In the genomic region with DNA sequence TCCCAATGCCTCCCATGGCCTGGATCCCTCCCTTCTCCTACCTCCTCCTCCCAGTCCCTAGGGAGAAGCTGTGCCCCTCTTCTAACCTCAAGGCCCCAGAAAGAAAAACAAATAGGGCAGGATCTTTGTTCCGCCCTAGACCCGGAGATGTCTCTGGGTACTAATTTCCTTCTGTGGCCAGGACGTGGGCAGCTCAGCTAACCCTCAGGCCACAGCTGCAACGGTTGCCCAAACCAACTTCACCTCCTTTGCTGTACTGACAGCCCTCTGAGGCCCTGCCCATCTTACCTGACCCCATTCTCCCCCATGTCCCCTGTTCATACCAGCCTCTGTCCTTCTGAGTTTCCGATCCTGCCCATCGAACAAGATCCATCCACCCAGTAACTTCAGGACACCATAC, we compare ENCODE assay signal across 14 cellular contexts.
DNase-seq lines count a peak whose midpoint lies in the region; ATAC-seq and TF ChIP-seq lines count a peak whose summit lies in the region.
"Had no signal": no experiment of that assay in that cellular context is flagged by ENCODE, and none has a peak within 500 bp of the region (broad histone marks: within the 10 kb centered on the region; RNA-seq: fewer than 3 reads in every experiment).

No MANE protein-coding gene starts in this region.

- H3K27ac ChIP-seq in BLaER1 (no peak overlapping the region), stomach (no peak overlapping the region)

- H3K27me3 ChIP-seq in BLaER1 = no peaks in the 10 kb centered on the region
- H3K27me3 ChIP-seq in stomach = no peaks in the 10 kb centered on the region

- H3K27me3 Mint-ChIP-seq in glutamatergic neuron (ENCODE audit: unreplicated experiment) = peaks cover 10% of the 10 kb centered on the region
- no peaks in the 10 kb centered on the region for H3K27me3 Mint-ChIP-seq in activated T-cell treated with anti-CD3 and anti-CD28 coated beads, Interleukin-2, amount 50 U/mL, for 4 hours (ENCODE audit: low read depth)

- no peak for ATAC-seq in GM21526 (IDR thresholded peaks at IDR 0.05; ENCODE audit: low FRiP score, unreplicated experiment)
- ATAC-seq in activated T-cell treated with anti-CD3 and anti-CD28 coated beads, Interleukin-2, amount 50 U/mL, for 4 hours = no peak

- WGBS in stomach, 5 donors = 79 to 86% (median 86%) methylated on average over 6 of the region's 6 CpGs

- no peak overlapping the region for H3K4me3 ChIP-seq in BLaER1
- H3K4me3 ChIP-seq in stomach = no peak overlapping the region

- no peak overlapping the region for H3K4me3 Mint-ChIP-seq in glutamatergic neuron (ENCODE audit: unreplicated experiment)
- no peak overlapping the region for H3K4me3 Mint-ChIP-seq in activated T-cell treated with anti-CD3 and anti-CD28 coated beads, Interleukin-2, amount 50 U/mL, for 4 hours

- no peaks in the 10 kb centered on the region for H3K9me3 ChIP-seq in BLaER1
- no peaks in the 10 kb centered on the region for H3K9me3 ChIP-seq in stomach

- DNase-seq in AML-193 (lab: John Stamatoyannopoulos, UW) (peak; percentile 3 to 6), MV-4-11 (lab: John Stamatoyannopoulos, UW) (peak; percentile 12), glutamatergic neuron (no peak), stomach (no peak), SKM-1 (lab: John Stamatoyannopoulos, UW; ENCODE audit: unreplicated experiment) (no peak)
- no peak for DNase-seq in activated T-cell treated with anti-CD3 and anti-CD28 coated beads, Interleukin-2, amount 50 U/mL, for 4 hours
- DNase-seq: DMS153, HCEC 1CT, NCI-H1092, NCI-H1694, NCI-H345 had no signal

- TF ChIP-seq CTCF in glutamatergic neuron (IDR thresholded peaks at IDR 0.05; ENCODE audit: partially characterized antibody, unreplicated experiment) = no peak
- no peak for TF ChIP-seq CTCF in stomach (IDR thresholded peaks at IDR 0.05)

- intact Hi-C loops in stomach (cut with DNase I; ENCODE audit: low total_unique reads) = no loop called here

- no peaks in the 10 kb centered on the region for H3K36me3 ChIP-seq in BLaER1
- H3K36me3 ChIP-seq in stomach = no peaks in the 10 kb centered on the region

- H3K27ac Mint-ChIP-seq in glutamatergic neuron (ENCODE audit: unreplicated experiment) = peak overlapping the region; percentile 8
- H3K27ac Mint-ChIP-seq: IgD-negative memory B cell had no signal

- H3K36me3 Mint-ChIP-seq in glutamatergic neuron (ENCODE audit: unreplicated experiment) = no peaks in the 10 kb centered on the region
- no peaks in the 10 kb centered on the region for H3K36me3 Mint-ChIP-seq in activated T-cell treated with anti-CD3 and anti-CD28 coated beads, Interleukin-2, amount 50 U/mL, for 4 hours (ENCODE audit: insufficient read depth)
- H3K36me3 Mint-ChIP-seq: IgD-negative memory B cell had no signal

- peak overlapping the region; percentile 59 for H3K4me2 ChIP-seq in BLaER1

- no peak overlapping the region for H3K9ac ChIP-seq in BLaER1

- no peak for TF ChIP-seq POLR2A in stomach (IDR thresholded peaks at IDR 0.05)

- peaks cover 13% of the 10 kb centered on the region for H3K9me3 Mint-ChIP-seq in glutamatergic neuron (ENCODE audit: unreplicated experiment)
- no peaks in the 10 kb centered on the region for H3K9me3 Mint-ChIP-seq in activated T-cell treated with anti-CD3 and anti-CD28 coated beads, Interleukin-2, amount 50 U/mL, for 4 hours

- H3K4me1 ChIP-seq in BLaER1 = peaks cover 55% of the 10 kb centered on the region
- H3K4me1 ChIP-seq in stomach = peaks cover 0 to 22% (median 14%) of the 10 kb centered on the region in 4 donors

- TF ChIP-seq EP300 in stomach (IDR thresholded peaks at IDR 0.05) = no peak

- H4K20me1 ChIP-seq in BLaER1 = no peaks in the 10 kb centered on the region

- H3K4me1 Mint-ChIP-seq in glutamatergic neuron (ENCODE audit: low read depth, unreplicated experiment) = peaks cover 53% of the 10 kb centered on the region
- peaks cover 20% of the 10 kb centered on the region for H3K4me1 Mint-ChIP-seq in activated T-cell treated with anti-CD3 and anti-CD28 coated beads, Interleukin-2, amount 50 U/mL, for 4 hours (ENCODE audit: low read depth)

Comparison
In these comparisons a context has a peak if more than half of its experiments do, and no peak if none do; other contexts are left out.
1. DNase-seq: peak in AML-193 (2 of 2) and MV-4-11 (single experiment); none in glutamatergic neuron (single experiment), stomach (single experiment), activated T-cell treated with anti-CD3 and anti-CD28 coated beads, Interleukin-2, amount 50 U/mL, for 4 hours (single experiment) and SKM-1 (single experiment).